In genomic region chr12:112686373-112686772, GRCh38 we compare ENCODE assay signal across 15 cellular contexts.
DNase-seq lines count a peak whose midpoint lies in the region; ATAC-seq, FAIRE-seq and TF ChIP-seq lines count a peak whose summit lies in the region.
"Had no signal": no experiment of that assay in that cellular context is flagged by ENCODE, and none has a peak within 500 bp of the region (broad histone marks: within the 10 kb centered on the region; RNA-seq: fewer than 3 reads in every experiment).

No MANE protein-coding gene starts in this region.

- H3K79me2 ChIP-seq in keratinocyte (ENCODE audit: control insufficient read depth, insufficient read depth, low read length): no peaks in the 10 kb centered on the region

- H3K27ac Mint-ChIP-seq in osteocyte (ENCODE audit: unreplicated experiment): no peak overlapping the region
- H3K27ac Mint-ChIP-seq: nephron progenitor cell had no signal

- H3K4me3 ChIP-seq in adipocyte (ENCODE audit: low read length): no peak overlapping the region
- no peak overlapping the region for H3K4me3 ChIP-seq in keratinocyte (ENCODE audit: control insufficient read depth in 2 of 3, extremely low read depth in 1 of 3, insufficient read depth in 2 of 3, low read depth in 1 of 3, low read length in 3 of 3)
- no peak overlapping the region for H3K4me3 ChIP-seq in prostate gland
- no peak overlapping the region for H3K4me3 ChIP-seq in mucosa of descending colon
- H3K4me3 ChIP-seq: BLaER1 had no signal

- H3K9me1 ChIP-seq in keratinocyte (ENCODE audit: control insufficient read depth, extremely low read depth, insufficient read depth, low read length): no peaks in the 10 kb centered on the region

- H3K4me1 ChIP-seq in adipocyte (ENCODE audit: control insufficient read depth, insufficient read depth, low read length) (no peaks in the 10 kb centered on the region), keratinocyte (ENCODE audit: control insufficient read depth, extremely low read depth, insufficient read depth, low read length) (no peaks in the 10 kb centered on the region), prostate gland (replicated peaks) (no peaks in the 10 kb centered on the region), mucosa of descending colon (ENCODE audit: low read depth) (no peaks in the 10 kb centered on the region)
- H3K4me1 ChIP-seq: BLaER1 had no signal

- no peaks in the 10 kb centered on the region for H3K27me3 Mint-ChIP-seq in osteocyte (ENCODE audit: unreplicated experiment)

- no peak for FAIRE-seq in keratinocyte (lab: Jason Lieb, UNC)

- no peak overlapping the region for H3K4me2 ChIP-seq in keratinocyte (ENCODE audit: control insufficient read depth, extremely low read depth, insufficient read depth, low read depth, low read length)
- H3K4me2 ChIP-seq: BLaER1 had no signal

- TF ChIP-seq CTCF in keratinocyte (optimal IDR thresholded peaks at IDR 0.05 in 1 of 3, IDR thresholded peaks at IDR 0.05 in 1 of 3, conservative IDR thresholded peaks at IDR 0.05 in 1 of 3; ENCODE audit: extremely low read depth in 1 of 3, insufficient read depth in 2 of 3, low read length in 3 of 3) (no peak), osteocyte (IDR thresholded peaks at IDR 0.05) (no peak), prostate gland (IDR thresholded peaks at IDR 0.05) (no peak), mucosa of descending colon (IDR thresholded peaks at IDR 0.05) (no peak)

- TF ChIP-seq POLR2A in prostate gland (IDR thresholded peaks at IDR 0.05): no peak

- WGBS in prostate gland: 36% methylated on average over 2 of the region's 2 CpGs

- H3K9me3 ChIP-seq in adipocyte (ENCODE audit: control insufficient read depth, low read length): peaks cover 3% of the 10 kb centered on the region
- no peaks in the 10 kb centered on the region for H3K9me3 ChIP-seq in keratinocyte (ENCODE audit: control insufficient read depth, low read depth, low read length)
- no peaks in the 10 kb centered on the region for H3K9me3 ChIP-seq in prostate gland
- no peaks in the 10 kb centered on the region for H3K9me3 ChIP-seq in mucosa of descending colon
- H3K9me3 ChIP-seq: BLaER1 had no signal

- ATAC-seq in mucosa of descending colon (no peak), GM21423 (IDR thresholded peaks at IDR 0.05; ENCODE audit: unreplicated experiment) (no peak)

- H3K36me3 Mint-ChIP-seq in osteocyte (ENCODE audit: unreplicated experiment): no peaks in the 10 kb centered on the region

- H4K20me1 ChIP-seq in keratinocyte (ENCODE audit: control insufficient read depth, extremely low read depth, insufficient read depth, low read length): no peaks in the 10 kb centered on the region
- H4K20me1 ChIP-seq: BLaER1 had no signal

- no peaks in the 10 kb centered on the region for H3K9me3 Mint-ChIP-seq in osteocyte (ENCODE audit: unreplicated experiment)
- H3K9me3 Mint-ChIP-seq: nephron progenitor cell had no signal

- intact Hi-C loops in prostate gland (cut with DNase I) (no loop called here), mucosa of descending colon (cut with DNase I, micrococcal nuclease) (no loop called here)

- H3K4me3 Mint-ChIP-seq in osteocyte (ENCODE audit: unreplicated experiment): no peak overlapping the region
- H3K4me3 Mint-ChIP-seq: nephron progenitor cell had no signal

- no peaks in the 10 kb centered on the region for H3K36me3 ChIP-seq in adipocyte (ENCODE audit: control insufficient read depth, insufficient read depth, low read length, severe bottlenecking)
- H3K36me3 ChIP-seq in keratinocyte (ENCODE audit: control insufficient read depth in 2 of 2, extremely low read depth in 1 of 2, insufficient read depth in 2 of 2, low read length in 2 of 2): no peaks in the 10 kb centered on the region
- no peaks in the 10 kb centered on the region for H3K36me3 ChIP-seq in prostate gland
- no peaks in the 10 kb centered on the region for H3K36me3 ChIP-seq in mucosa of descending colon (ENCODE audit: low read depth)
- H3K36me3 ChIP-seq: BLaER1 had no signal

- H3K27ac ChIP-seq in keratinocyte (ENCODE audit: control insufficient read depth, insufficient read depth, low read length) (no peak overlapping the region), prostate gland (no peak overlapping the region)
- H3K27ac ChIP-seq: BLaER1 had no signal

- H2AFZ ChIP-seq in keratinocyte (ENCODE audit: control insufficient read depth, low read length): no peak overlapping the region

- H3K9ac ChIP-seq in adipocyte (ENCODE audit: low read length) (no peak overlapping the region), keratinocyte (ENCODE audit: control insufficient read depth, extremely low read depth, insufficient read depth, low read length) (no peak overlapping the region)
- H3K9ac ChIP-seq: BLaER1 had no signal

- DNase-seq in DMS53 treated with DMSO at 0.1 percent for 48 hours (lab: John Stamatoyannopoulos, UW; ENCODE audit: unreplicated experiment) (peak; percentile 31), M059J (ENCODE audit: low read depth) (peak; percentile 72), adipocyte (ENCODE audit: low read depth) (peak; percentile 7), keratinocyte (ENCODE audit: low read depth, low spot score) (peak; percentile 26), osteocyte (ENCODE audit: extremely low spot score, unreplicated experiment) (no peak), prostate gland (ENCODE audit: low spot score) (no peak), mucosa of descending colon (no peak)
- DNase-seq: activated naive CD4-positive, alpha-beta T cell treated with Interleukin-2 at 50 U/mL for 16 hours; H7; NCI-H748 treated with DMSO at 0.1 percent for 48 hours; nephron progenitor cell; SIG-M5; stimulated activated naive CD4-positive, alpha-beta T cell treated with Interleukin-2 at 50 U/mL for 16 hours had no signal

- no peaks in the 10 kb centered on the region for H3K4me1 Mint-ChIP-seq in osteocyte (ENCODE audit: unreplicated experiment)
- H3K4me1 Mint-ChIP-seq: nephron progenitor cell had no signal

- H3K27me3 ChIP-seq in adipocyte (replicated peaks; ENCODE audit: control insufficient read depth, insufficient read depth, low read length) (peaks cover 12% of the 10 kb centered on the region), keratinocyte (ENCODE audit: control insufficient read depth, extremely low read depth, insufficient read depth, low read length) (no peaks in the 10 kb centered on the region), prostate gland (replicated peaks; ENCODE audit: insufficient read depth) (no peaks in the 10 kb centered on the region)
- H3K27me3 ChIP-seq: BLaER1 had no signal

- dilution Hi-C loops in keratinocyte (cut with MboI; ENCODE audit: extremely low pct_ligation_motif_present, low sequenced_read_pairs): no loop called here

Comparison
In these comparisons a context has a peak if more than half of its experiments do, and no peak if none do; other contexts are left out.
1. DNase-seq: peak in DMS53 treated with DMSO at 0.1 percent for 48 hours (single experiment), M059J (single experiment), adipocyte (single experiment) and keratinocyte (single experiment); none in osteocyte (single experiment), prostate gland (single experiment) and mucosa of descending colon (0 of 3).